In genomic region chr5:172173771-172174170, GRCh38 we compare ENCODE assay signal across 8 cellular contexts. TPM values are rescaled to one million over a fixed set of nuclear protein-coding genes. Genes with fewer than 3 reads are reported as not detected.
DNase-seq lines count a peak whose midpoint lies in the region; ATAC-seq and TF ChIP-seq lines count a peak whose summit lies in the region.

No MANE protein-coding gene starts in this region.

- no peak overlapping the region for H3K27ac ChIP-seq in endodermal cell (ENCODE audit: low read depth, low read length)

- no peaks in the 10 kb centered on the region for H3K9me3 Mint-ChIP-seq in endodermal cell

- H3K4me1 ChIP-seq in endodermal cell (ENCODE audit: control insufficient read depth, insufficient read depth, low read length), result no peaks in the 10 kb centered on the region

- no peaks in the 10 kb centered on the region for H3K36me3 Mint-ChIP-seq in endodermal cell (ENCODE audit: low read depth)

- no peaks in the 10 kb centered on the region for H3K27me3 Mint-ChIP-seq in endodermal cell (ENCODE audit: insufficient read depth)

- DNase-seq in HPDE6-E6E7 (ENCODE audit: extremely low spot score) (peak; percentile 85), endodermal cell (no peak), HuH-7 (ENCODE audit: low spot score) (no peak), medulla oblongata (ENCODE audit: extremely low spot score) (no peak), NCI-H187 treated with DMSO at 0.1 percent for 48 hours (lab: John Stamatoyannopoulos, UW) (no peak)
- peak; percentile 89 for DNase-seq in activated CD4-positive, alpha-beta T cell treated with anti-CD3 and anti-CD28 coated beads for 48 hours
- peak in 2 of 3 donors; percentile 76 to 82 for DNase-seq in stimulated activated CD4-positive, alpha-beta T cell treated with anti-CD3 and anti-CD28 coated beads, TNF-alpha, amount 100 ng/mL, for 48 hours (ENCODE audit: low read depth in 3 of 3)

- WGBS in endodermal cell (ENCODE audit: insufficient coverage in 1 of 2, insufficient read length in 1 of 2), 2 experiments, result 92 to 97% methylated on average over 6 to 10 of the region's 10 CpGs

- H3K4me1 Mint-ChIP-seq in endodermal cell, result peaks cover 19% of the 10 kb centered on the region

- ATAC-seq in GM21526 (IDR thresholded peaks at IDR 0.05; ENCODE audit: low FRiP score, unreplicated experiment), result no peak

- no peak overlapping the region for H3K4me3 Mint-ChIP-seq in endodermal cell

- H3K9ac ChIP-seq in endodermal cell (ENCODE audit: extremely low read depth, low read length, poor library complexity, severe bottlenecking), result no peak overlapping the region

- H3K27me3 ChIP-seq in endodermal cell (ENCODE audit: control insufficient read depth, insufficient read depth, low read length, poor library complexity, severe bottlenecking), result no peaks in the 10 kb centered on the region

- H3K36me3 ChIP-seq in endodermal cell (ENCODE audit: control insufficient read depth, insufficient read depth, low read length), result no peaks in the 10 kb centered on the region

- H3K27ac Mint-ChIP-seq in endodermal cell, result peak overlapping the region; percentile 52

- TF ChIP-seq CTCF in endodermal cell (conservative IDR thresholded peaks at IDR 0.05), result no peak

- no peaks in the 10 kb centered on the region for H3K9me3 ChIP-seq in endodermal cell (ENCODE audit: control insufficient read depth, low read length)

- no peak overlapping the region for H3K4me3 ChIP-seq in endodermal cell (ENCODE audit: low read length)

RNA-seq across cellular contexts. Expression of gene STK10, which starts 14.3 kb away (rescaled TPM):
- 10 to 100 TPM; 14.3 to 17.9 TPM for total RNA-seq in endodermal cell
- polyA plus RNA-seq in endodermal cell (2013, experiment 1 of 2), result 6.8 TPM
- polyA plus RNA-seq in endodermal cell (2013, experiment 2 of 2), result 8.1 TPM

RNA-seq across cellular contexts. Expression of gene EFCAB9, which starts 20.2 kb away (rescaled TPM):
- total RNA-seq in endodermal cell, result not detected
- polyA plus RNA-seq in endodermal cell (2013, experiment 1 of 2), result 0.36 TPM
- polyA plus RNA-seq in endodermal cell (2013, experiment 2 of 2), result not detected

Comparison
In these comparisons a context has a peak if more than half of its experiments do, and no peak if none do; other contexts are left out.
1. DNase-seq: peak in HPDE6-E6E7 (single experiment), activated CD4-positive, alpha-beta T cell treated with anti-CD3 and anti-CD28 coated beads for 48 hours (single experiment) and stimulated activated CD4-positive, alpha-beta T cell treated with anti-CD3 and anti-CD28 coated beads, TNF-alpha, amount 100 ng/mL, for 48 hours (2 of 3); none in endodermal cell (single experiment), HuH-7 (single experiment), medulla oblongata (single experiment) and NCI-H187 treated with DMSO at 0.1 percent for 48 hours (single experiment).